In genomic region chr17:68263111-68263681, GRCh38 we compare ENCODE assay signal across 8 cellular contexts. TPM values are rescaled to one million over a fixed set of nuclear protein-coding genes. Genes with fewer than 3 reads are reported as not detected.
DNase-seq lines count a peak whose midpoint lies in the region; ATAC-seq, FAIRE-seq and TF ChIP-seq lines count a peak whose summit lies in the region.
"Not testable (repeated sequence)": the region's sequence is repeated elsewhere in the genome, so short reads cannot be mapped to it uniquely, and the experiment has no call there.

No MANE protein-coding gene starts in this region.

- not testable (repeated sequence) for H3K27me3 ChIP-seq in gastroesophageal sphincter

- WGBS in gastroesophageal sphincter (ENCODE audit: low coverage in 1 of 2), 2 donors, result 0 to 11% methylated on average over 8 to 9 of the region's 9 CpGs

- peaks cover 35 to 49% of the 10 kb centered on the region in 2 donors for H3K4me1 Mint-ChIP-seq in natural killer cell treated with Interleukin-12 subunit alpha and Interleukin-12 subunit beta and Interleukin-15 and Interleukin-18, amount 100 ng/mL, for 72 hours (ENCODE audit: low read depth in 2 of 2)

- not testable (repeated sequence) for H3K27me3 Mint-ChIP-seq in natural killer cell treated with Interleukin-12 subunit alpha and Interleukin-12 subunit beta and Interleukin-15 and Interleukin-18, amount 100 ng/mL, for 72 hours

- TF ChIP-seq CTCF in NB4 (IDR thresholded peaks at IDR 0.05; ENCODE audit: low read depth, low read length), result not testable (repeated sequence)
- TF ChIP-seq CTCF in astrocyte of the cerebellum (IDR thresholded peaks at IDR 0.05; ENCODE audit: low read depth, low read length, missing control alignments) (peak; percentile 40), gastroesophageal sphincter (IDR thresholded peaks at IDR 0.05) (peak; percentile 16 to 72 (median 56))

- not testable (repeated sequence) for H3K36me3 Mint-ChIP-seq in natural killer cell treated with Interleukin-12 subunit alpha and Interleukin-12 subunit beta and Interleukin-15 and Interleukin-18, amount 100 ng/mL, for 72 hours

- not testable (repeated sequence) for H3K27ac ChIP-seq in gastroesophageal sphincter

- TF ChIP-seq POLR2A in NB4 (IDR thresholded peaks at IDR 0.05; ENCODE audit: extremely low read depth, insufficient read length); gastroesophageal sphincter (IDR thresholded peaks at IDR 0.05): not testable (repeated sequence)

- H3K36me3 ChIP-seq in gastroesophageal sphincter, result not testable (repeated sequence)

- H3K27ac Mint-ChIP-seq in natural killer cell treated with Interleukin-12 subunit alpha and Interleukin-12 subunit beta and Interleukin-15 and Interleukin-18, amount 100 ng/mL, for 72 hours, result peak overlapping the region in 1 of 2 donors; percentile 3

- peak; percentile 87 for FAIRE-seq in urothelium cell line (lab: Jason Lieb, UNC)

- not testable (repeated sequence) for H3K9me3 ChIP-seq in gastroesophageal sphincter

- not testable (repeated sequence) for TF ChIP-seq EP300 in gastroesophageal sphincter (IDR thresholded peaks at IDR 0.05)

- DNase-seq in G401 (ENCODE audit: low spot score) (peak; percentile 72), NB4 (ENCODE audit: low read depth) (peak; percentile 68), RPMI7951 (ENCODE audit: low read depth) (peak; percentile 44), astrocyte of the cerebellum (ENCODE audit: low read depth) (peak; percentile 26), urothelium cell line (ENCODE audit: low spot score) (peak; percentile 21)
- DNase-seq in natural killer cell treated with Interleukin-12 subunit alpha and Interleukin-12 subunit beta and Interleukin-15 and Interleukin-18, amount 100 ng/mL, for 72 hours (ENCODE audit: low spot score), result not testable (repeated sequence)

- in situ Hi-C loops in G401 (cut with HindIII; ENCODE audit: low sequenced_read_pairs) (loop anchor here (10.0 kb wide), 1 partner anchor 202 kb away; no protein-coding TSS in a partner anchor), astrocyte of the cerebellum (cut with HindIII; ENCODE audit: low sequenced_read_pairs) (loop anchor here (25.0 kb wide), 1 partner anchor 174 kb away; no protein-coding TSS in a partner anchor)

- H3K9me3 Mint-ChIP-seq in natural killer cell treated with Interleukin-12 subunit alpha and Interleukin-12 subunit beta and Interleukin-15 and Interleukin-18, amount 100 ng/mL, for 72 hours, result not testable (repeated sequence)

- H3K4me3 Mint-ChIP-seq in natural killer cell treated with Interleukin-12 subunit alpha and Interleukin-12 subunit beta and Interleukin-15 and Interleukin-18, amount 100 ng/mL, for 72 hours, result not testable (repeated sequence)

- ATAC-seq in HG02588 (IDR thresholded peaks at IDR 0.05; ENCODE audit: unreplicated experiment) (peak; percentile 32), gastroesophageal sphincter (peak; percentile 65)
- ATAC-seq in natural killer cell treated with Interleukin-12 subunit alpha and Interleukin-12 subunit beta and Interleukin-15 and Interleukin-18, amount 100 ng/mL, for 72 hours, result peak; percentile 42 to 63

- peaks cover 0 to 29% (median 0%) of the 10 kb centered on the region in 3 donors for H3K4me1 ChIP-seq in gastroesophageal sphincter

- H3K4me3 ChIP-seq in NB4 (ENCODE audit: low read depth, low read length); astrocyte of the cerebellum (ENCODE audit: low read depth, low read length); gastroesophageal sphincter: not testable (repeated sequence)

RNA-seq across cellular contexts. Expression of gene AMZ2, which starts 15.4 kb away (rescaled TPM):
- 142 and 144 TPM in 2 replicates for total RNA-seq in G401 (2014; rRNA removed; shearing (Covaris generic))
- total RNA-seq in RPMI7951 (2014; rRNA removed; shearing (Covaris generic)), result 75.6 and 92.5 TPM in 2 replicates
- total RNA-seq in gastroesophageal sphincter, result 10 to 100 TPM; 54.9 to 76.5 (median 59.6) TPM
- total RNA-seq in natural killer cell treated with Interleukin-12 subunit alpha and Interleukin-12 subunit beta and Interleukin-15 and Interleukin-18, amount 100 ng/mL, for 72 hours, result 10 to 100 TPM; 47.1 to 62.2 TPM

RNA-seq across cellular contexts. Expression of gene SLC16A6, which starts 27.7 kb away (rescaled TPM):
- total RNA-seq in G401 (2014; rRNA removed; shearing (Covaris generic)), result 0.31 and 0.37 TPM in 2 replicates
- 4.4 and 4.8 TPM in 2 replicates for total RNA-seq in RPMI7951 (2014; rRNA removed; shearing (Covaris generic))
- total RNA-seq in gastroesophageal sphincter, result under 1 TPM in 3 of 4 donors, not detected in 1; 0.27 to 0.67 (median 0.46) TPM
- 1 to 10 TPM; 2.4 to 5.8 TPM for total RNA-seq in natural killer cell treated with Interleukin-12 subunit alpha and Interleukin-12 subunit beta and Interleukin-15 and Interleukin-18, amount 100 ng/mL, for 72 hours

RNA-seq across cellular contexts. Expression of gene ARSG, which starts 28.1 kb away (rescaled TPM):
- 4.3 and 17.3 TPM in 2 replicates for total RNA-seq in G401 (2014; rRNA removed; shearing (Covaris generic))
- total RNA-seq in RPMI7951 (2014; rRNA removed; shearing (Covaris generic)), result 2.3 and 3.0 TPM in 2 replicates
- total RNA-seq in gastroesophageal sphincter, result 1 to 10 TPM; 2.2 to 5.5 (median 3.5) TPM
- 1 to 10 TPM; 2.4 to 4.7 TPM for total RNA-seq in natural killer cell treated with Interleukin-12 subunit alpha and Interleukin-12 subunit beta and Interleukin-15 and Interleukin-18, amount 100 ng/mL, for 72 hours
